2 cellular contexts compared by ENCODE assay signal in the genomic region with DNA sequence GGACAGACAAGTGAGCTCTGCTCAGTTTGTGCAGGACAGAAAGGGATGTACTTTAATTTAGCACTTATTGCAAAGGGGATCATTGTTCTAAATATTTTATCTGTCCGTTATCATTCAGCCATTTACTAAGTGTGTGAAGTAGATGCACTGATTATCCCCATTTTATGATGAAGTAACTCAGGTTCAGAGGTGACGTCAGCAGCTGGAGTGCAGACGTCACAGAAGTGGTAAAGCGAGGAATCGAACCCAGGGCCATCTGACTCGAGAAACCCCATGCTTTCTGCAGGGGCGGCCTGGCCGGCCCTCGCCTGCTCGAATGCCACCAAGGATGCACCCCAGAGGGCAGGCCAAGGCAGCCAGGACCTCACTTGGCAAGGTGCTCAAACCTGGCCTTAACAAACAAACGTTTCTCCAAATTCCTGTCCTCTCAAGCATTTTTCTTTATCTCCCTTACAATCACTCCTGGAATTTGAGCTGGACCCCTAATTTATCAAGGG.
TF ChIP-seq lines count a peak whose summit lies in the region.

No MANE protein-coding gene starts in this region.

TF ChIP-seq in GM23338, 12 proteins besides CTCF, POLR2A, EP300 and RAD21:
- TF ChIP-seq, protein P1, sequence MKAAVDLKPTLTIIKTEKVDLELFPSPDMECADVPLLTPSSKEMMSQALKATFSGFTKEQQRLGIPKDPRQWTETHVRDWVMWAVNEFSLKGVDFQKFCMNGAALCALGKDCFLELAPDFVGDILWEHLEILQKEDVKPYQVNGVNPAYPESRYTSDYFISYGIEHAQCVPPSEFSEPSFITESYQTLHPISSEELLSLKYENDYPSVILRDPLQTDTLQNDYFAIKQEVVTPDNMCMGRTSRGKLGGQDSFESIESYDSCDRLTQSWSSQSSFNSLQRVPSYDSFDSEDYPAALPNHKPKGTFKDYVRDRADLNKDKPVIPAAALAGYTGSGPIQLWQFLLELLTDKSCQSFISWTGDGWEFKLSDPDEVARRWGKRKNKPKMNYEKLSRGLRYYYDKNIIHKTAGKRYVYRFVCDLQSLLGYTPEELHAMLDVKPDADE (IDR thresholded peaks at IDR 0.05), result no peak
- no peak for TF ChIP-seq ZNF114 (CRISPR knock-in tag; IDR thresholded peaks at IDR 0.05)

TF ChIP-seq in K562, 482 proteins besides CTCF, POLR2A, EP300 and RAD21 (continued from another document):
- TF ChIP-seq, protein P2, sequence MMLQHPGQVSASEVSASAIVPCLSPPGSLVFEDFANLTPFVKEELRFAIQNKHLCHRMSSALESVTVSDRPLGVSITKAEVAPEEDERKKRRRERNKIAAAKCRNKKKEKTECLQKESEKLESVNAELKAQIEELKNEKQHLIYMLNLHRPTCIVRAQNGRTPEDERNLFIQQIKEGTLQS (IDR thresholded peaks at IDR 0.05), result peak; percentile 17; the same call in 1 of the 2 replicates
- TF ChIP-seq, protein P2 (CRISPR knock-in tag; conservative IDR thresholded peaks at IDR 0.05), result no peak
- TF ChIP-seq GABPA (tag; conservative IDR thresholded peaks at IDR 0.05; ENCODE audit: low read depth), result no peak
TF ChIP-seq in K562: peak in this region for 4.
